Comparison of ENCODE assay signal across 11 cellular contexts in genomic region chr5:102778478-102778877, GRCh38. TPM values are rescaled to one million over a fixed set of nuclear protein-coding genes. Genes with fewer than 3 reads are reported as not detected.
A peak's percentile ranks its signal among the peaks of the same experiment; 100 is the strongest.
DNase-seq lines count a peak whose midpoint lies in the region; ATAC-seq and TF ChIP-seq lines count a peak whose summit lies in the region.
"Had no signal": no experiment of that assay in that cellular context is flagged by ENCODE, and none has a peak within 500 bp of the region (broad histone marks: within the 10 kb centered on the region; RNA-seq: fewer than 3 reads in every experiment).

No MANE protein-coding gene starts in this region.

- H3K9me3 ChIP-seq in upper lobe of right lung = no peaks in the 10 kb centered on the region

- H3K27ac Mint-ChIP-seq in activated T-cell treated with anti-CD3 and anti-CD28 coated beads, Interleukin-2, amount 50 U/mL, for 72 hours = peak overlapping the region; percentile 92
- H3K27ac Mint-ChIP-seq in stimulated activated naive CD8-positive, alpha-beta T cell treated with anti-CD3 and anti-CD28 coated beads, Interleukin-15, amount 100 ng/mL, for 72 hours = peak overlapping the region; percentile 92 to 95
- H3K27ac Mint-ChIP-seq: B cell had no signal

- H3K36me3 Mint-ChIP-seq in activated T-cell treated with anti-CD3 and anti-CD28 coated beads, Interleukin-2, amount 50 U/mL, for 72 hours (ENCODE audit: insufficient read depth in 2 of 2) = peaks cover 3 to 14% of the 10 kb centered on the region in 2 donors

- peaks cover 15% of the 10 kb centered on the region for H3K4me1 ChIP-seq in upper lobe of right lung

- H3K9me3 Mint-ChIP-seq in activated T-cell treated with anti-CD3 and anti-CD28 coated beads, Interleukin-2, amount 50 U/mL, for 72 hours = peaks cover 0 to 1% of the 10 kb centered on the region in 2 donors
- peaks cover 0 to 4% of the 10 kb centered on the region in 2 donors for H3K9me3 Mint-ChIP-seq in stimulated activated naive CD8-positive, alpha-beta T cell treated with anti-CD3 and anti-CD28 coated beads, Interleukin-15, amount 100 ng/mL, for 72 hours

- H3K4me3 ChIP-seq in cardiac fibroblast (replicated peaks in 1 of 2; ENCODE audit: low read depth in 2 of 2, low read length in 2 of 2) (no peak overlapping the region), upper lobe of right lung (no peak overlapping the region)

- no peaks in the 10 kb centered on the region for H3K27me3 Mint-ChIP-seq in activated T-cell treated with anti-CD3 and anti-CD28 coated beads, Interleukin-2, amount 50 U/mL, for 72 hours (ENCODE audit: low read depth)
- H3K27me3 Mint-ChIP-seq in stimulated activated naive CD8-positive, alpha-beta T cell treated with anti-CD3 and anti-CD28 coated beads, Interleukin-15, amount 100 ng/mL, for 72 hours = no peaks in the 10 kb centered on the region
- H3K27me3 Mint-ChIP-seq: B cell had no signal

- ATAC-seq in activated T-cell treated with anti-CD3 and anti-CD28 coated beads, Interleukin-2, amount 50 U/mL, for 72 hours (replicated peaks in 1 of 2) = peak; percentile 90 to 93
- ATAC-seq in HG03439 (IDR thresholded peaks at IDR 0.05; ENCODE audit: unreplicated experiment) (peak; percentile 58), upper lobe of right lung (no peak), HG02970 (IDR thresholded peaks at IDR 0.05; ENCODE audit: low FRiP score, unreplicated experiment) (no peak)
- peak; percentile 95 for ATAC-seq in stimulated activated naive CD8-positive, alpha-beta T cell treated with anti-CD3 and anti-CD28 coated beads, Interleukin-15, amount 100 ng/mL, for 72 hours

- no peaks in the 10 kb centered on the region for H3K36me3 ChIP-seq in upper lobe of right lung

- no peaks in the 10 kb centered on the region for H3K27me3 ChIP-seq in upper lobe of right lung

- DNase-seq in activated T-cell treated with anti-CD3 and anti-CD28 coated beads, Interleukin-2, amount 50 U/mL, for 72 hours = no peak
- DNase-seq in activated T-cell treated with anti-CD3 and anti-CD28 coated beads, Interleukin-2, amount 50 U/mL, for 48 hours = no peak
- DNase-seq in cardiac fibroblast (ENCODE audit: low read depth in 2 of 2) = peak; percentile 67 to 74
- DNase-seq in stimulated activated naive CD8-positive, alpha-beta T cell treated with anti-CD3 and anti-CD28 coated beads, Interleukin-15, amount 100 ng/mL, for 72 hours = peak in 1 of 2 donors; percentile 44
- DNase-seq in upper lobe of right lung = no peak
- DNase-seq in HEK293T (ENCODE audit: extremely low spot score) = no peak
- DNase-seq: hippocampal formation had no signal

- TF ChIP-seq CTCF in cardiac fibroblast (IDR thresholded peaks at IDR 0.05; ENCODE audit: low read depth, low read length) (no peak), upper lobe of right lung (IDR thresholded peaks at IDR 0.05) (no peak)

- POLR2A ChIA-PET in HEK293T (lab: Yijun Ruan, JAX) = no interaction called here

- H3K4me3 Mint-ChIP-seq in activated T-cell treated with anti-CD3 and anti-CD28 coated beads, Interleukin-2, amount 50 U/mL, for 72 hours = peak overlapping the region; percentile 52 to 88
- peak overlapping the region; percentile 70 to 72 for H3K4me3 Mint-ChIP-seq in stimulated activated naive CD8-positive, alpha-beta T cell treated with anti-CD3 and anti-CD28 coated beads, Interleukin-15, amount 100 ng/mL, for 72 hours
- H3K4me3 Mint-ChIP-seq: B cell had no signal

- no peak overlapping the region for H3K27ac ChIP-seq in upper lobe of right lung
- H3K27ac ChIP-seq: parathyroid adenoma had no signal

- peaks cover 68% of the 10 kb centered on the region for H3K4me1 Mint-ChIP-seq in activated T-cell treated with anti-CD3 and anti-CD28 coated beads, Interleukin-2, amount 50 U/mL, for 72 hours (ENCODE audit: low read depth)
- H3K4me1 Mint-ChIP-seq in stimulated activated naive CD8-positive, alpha-beta T cell treated with anti-CD3 and anti-CD28 coated beads, Interleukin-15, amount 100 ng/mL, for 72 hours = peaks cover 67% of the 10 kb centered on the region

- CTCF ChIA-PET in HEK293T (lab: Yijun Ruan, JAX) = interaction anchor here (1.2 kb wide), 1 partner anchor 97 kb away, joined by 3 read pairs; no protein-coding TSS in a partner anchor

- intact Hi-C loops in upper lobe of right lung (cut with DNase I) = no loop called here

TF ChIP-seq in HEK293T, 16 proteins besides CTCF, POLR2A, EP300 and RAD21:
- TF ChIP-seq BHLHE40 (IDR thresholded peaks at IDR 0.05; ENCODE audit: borderline replicate concordance) = no peak

RNA-seq across cellular contexts. Expression of gene PAM, which starts 23.4 kb away (rescaled TPM):
- 10 to 100 TPM; 41.7 to 56.6 TPM for total RNA-seq in activated T-cell treated with anti-CD3 and anti-CD28 coated beads, Interleukin-2, amount 50 U/mL, for 72 hours
- total RNA-seq in upper lobe of right lung = 227 TPM

Comparison
In these comparisons a context has a peak if more than half of its experiments do, and no peak if none do; other contexts are left out.
1. ATAC-seq: peak in activated T-cell treated with anti-CD3 and anti-CD28 coated beads, Interleukin-2, amount 50 U/mL, for 72 hours (2 of 2), HG03439 (single experiment) and stimulated activated naive CD8-positive, alpha-beta T cell treated with anti-CD3 and anti-CD28 coated beads, Interleukin-15, amount 100 ng/mL, for 72 hours (single experiment); none in upper lobe of right lung (single experiment) and HG02970 (single experiment).
2. DNase-seq: peak in cardiac fibroblast (2 of 2); none in activated T-cell treated with anti-CD3 and anti-CD28 coated beads, Interleukin-2, amount 50 U/mL, for 72 hours (0 of 2), activated T-cell treated with anti-CD3 and anti-CD28 coated beads, Interleukin-2, amount 50 U/mL, for 48 hours (0 of 2), upper lobe of right lung (single experiment) and HEK293T (single experiment).